Comparison of ENCODE assay signal across 24 cellular contexts in genomic region chr6:18609715-18610114, GRCh38.
"Had no signal": no experiment of that assay in that cellular context is flagged by ENCODE, and none has a peak within 500 bp of the region (broad histone marks: within the 10 kb centered on the region; RNA-seq: fewer than 3 reads in every experiment).

No MANE protein-coding gene starts in this region.

- H3K4me1 ChIP-seq: left lung, thyroid gland, upper lobe of right lung had no signal

- H3K36me3 ChIP-seq: left lung, thyroid gland, upper lobe of right lung had no signal

- H3K4me3 Mint-ChIP-seq: activated B cell treated with CpG ODN at 0.5 μM for 24 hours; activated CD4-positive, alpha-beta T cell treated with anti-CD3 and anti-CD28 coated beads, Interleukin-2, amount 10 ng/mL, durations not matched to agents 24 days and 14 days; activated CD8-positive, alpha-beta memory T cell treated with anti-CD3 and anti-CD28 coated beads, Interleukin-2, amount 10 ng/mL, durations not matched to agents 7 days and 5 days; activated CD8-positive, alpha-beta T cell treated with anti-CD3 and anti-CD28 coated beads for 36 hours; brain; immature natural killer cell; naive thymus-derived CD4-positive, alpha-beta T cell; neural crest cell; T-helper 17 cell had no signal

- H3K27ac Mint-ChIP-seq: activated B cell treated with CpG ODN at 0.5 μM for 24 hours; activated CD4-positive, alpha-beta T cell treated with anti-CD3 and anti-CD28 coated beads, Interleukin-2, amount 10 ng/mL, durations not matched to agents 24 days and 14 days; activated CD8-positive, alpha-beta memory T cell treated with anti-CD3 and anti-CD28 coated beads, Interleukin-2, amount 10 ng/mL, durations not matched to agents 7 days and 5 days; activated CD8-positive, alpha-beta T cell treated with anti-CD3 and anti-CD28 coated beads for 36 hours; activated naive CD4-positive, alpha-beta T cell treated with anti-CD3 and anti-CD28 coated beads, Interleukin-2, amount 50 U/mL, for 72 hours; brain; immature natural killer cell; naive thymus-derived CD4-positive, alpha-beta T cell; T-helper 17 cell had no signal

- H3K36me3 Mint-ChIP-seq: activated CD8-positive, alpha-beta memory T cell treated with anti-CD3 and anti-CD28 coated beads, Interleukin-2, amount 10 ng/mL, durations not matched to agents 7 days and 5 days; activated naive CD4-positive, alpha-beta T cell treated with anti-CD3 and anti-CD28 coated beads, Interleukin-2, amount 50 U/mL, for 72 hours; brain; immature natural killer cell had no signal

- H3K9me3 Mint-ChIP-seq: activated CD4-positive, alpha-beta T cell treated with anti-CD3 and anti-CD28 coated beads, Interleukin-2, amount 10 ng/mL, durations not matched to agents 24 days and 14 days had no signal

- DNase-seq: activated B cell treated with CpG ODN at 0.5 μM for 24 hours; activated CD4-positive, alpha-beta T cell treated with anti-CD3 and anti-CD28 coated beads, Interleukin-2, amount 10 ng/mL, durations not matched to agents 24 days and 14 days; activated CD8-positive, alpha-beta memory T cell treated with anti-CD3 and anti-CD28 coated beads, Interleukin-2, amount 10 ng/mL, durations not matched to agents 7 days and 5 days; activated CD8-positive, alpha-beta T cell treated with anti-CD3 and anti-CD28 coated beads for 36 hours; activated T-cell treated with anti-CD3 and anti-CD28 coated beads for 4 hours; aorta; cerebellar nuclear complex; foreskin fibroblast; immature natural killer cell; left lung; naive thymus-derived CD4-positive, alpha-beta T cell; retina; stimulated activated CD4-positive, alpha-beta T cell treated with anti-CD3 and anti-CD28 coated beads, Interleukin-2, amount 100 ng/mL, for 48 hours; stimulated activated naive CD4-positive, alpha-beta T cell treated with Interleukin-2 at 50 U/mL for 16 hours; substantia nigra; SW 1271; T-helper 17 cell; thyroid gland; upper lobe of right lung had no signal

- H3K27me3 ChIP-seq: left lung, thyroid gland, upper lobe of right lung had no signal

- H3K27ac ChIP-seq: coronary artery, left lung, thyroid gland, upper lobe of right lung had no signal

- H3K9me3 ChIP-seq: left lung, thyroid gland, upper lobe of right lung had no signal

- ATAC-seq: activated CD8-positive, alpha-beta memory T cell treated with anti-CD3 and anti-CD28 coated beads, Interleukin-2, amount 10 ng/mL, durations not matched to agents 7 days and 5 days; activated CD8-positive, alpha-beta T cell treated with anti-CD3 and anti-CD28 coated beads for 36 hours; left lung; naive thymus-derived CD4-positive, alpha-beta T cell; T-helper 17 cell; upper lobe of right lung had no signal

- H3K4me1 Mint-ChIP-seq: activated B cell treated with CpG ODN at 0.5 μM for 24 hours; activated CD4-positive, alpha-beta T cell treated with anti-CD3 and anti-CD28 coated beads, Interleukin-2, amount 10 ng/mL, durations not matched to agents 24 days and 14 days; activated CD8-positive, alpha-beta memory T cell treated with anti-CD3 and anti-CD28 coated beads, Interleukin-2, amount 10 ng/mL, durations not matched to agents 7 days and 5 days; immature natural killer cell; naive thymus-derived CD4-positive, alpha-beta T cell had no signal

- H3K4me3 ChIP-seq: coronary artery, left lung, lung, thyroid gland, upper lobe of right lung had no signal

- H3K27me3 Mint-ChIP-seq: activated CD4-positive, alpha-beta T cell treated with anti-CD3 and anti-CD28 coated beads, Interleukin-2, amount 10 ng/mL, durations not matched to agents 24 days and 14 days; activated CD8-positive, alpha-beta memory T cell treated with anti-CD3 and anti-CD28 coated beads, Interleukin-2, amount 10 ng/mL, durations not matched to agents 7 days and 5 days had no signal
